18 cellular contexts compared by ENCODE assay signal in the genomic region with DNA sequence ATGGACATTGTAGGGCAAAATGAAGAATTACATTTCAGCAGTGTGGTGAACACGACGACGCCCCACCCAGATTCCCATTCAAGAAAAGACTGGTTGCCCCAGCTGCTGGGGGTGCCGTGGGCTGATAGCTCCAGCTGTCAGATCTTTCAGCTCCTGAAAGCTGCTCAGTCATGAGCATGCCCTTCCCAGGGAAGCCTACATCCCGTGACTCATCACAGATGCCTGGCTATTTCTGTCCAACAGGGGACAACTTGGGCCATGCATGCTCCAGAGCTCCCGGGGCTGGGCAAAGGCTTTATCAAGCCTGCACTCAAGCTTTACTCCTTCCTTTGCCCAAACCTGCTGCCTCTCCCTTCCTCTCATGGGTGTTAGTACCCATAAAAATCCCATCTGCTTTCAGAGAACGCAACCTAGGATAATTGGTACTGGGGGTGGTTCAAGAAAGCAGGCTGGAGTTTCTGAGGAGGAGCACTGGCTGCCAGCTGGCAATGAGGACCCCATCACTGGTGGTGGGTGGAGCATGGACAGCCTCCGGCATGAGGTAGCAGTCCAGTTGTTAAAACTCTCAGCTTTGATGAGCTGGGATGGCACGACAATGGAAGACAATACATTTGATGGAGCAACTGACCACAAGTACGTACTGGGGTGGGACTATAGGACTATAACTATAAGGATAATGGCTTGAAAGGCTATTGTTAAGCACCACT. TPM values are rescaled to one million over a fixed set of nuclear protein-coding genes. Genes with fewer than 3 reads are reported as not detected.
DNase-seq lines count a peak whose midpoint lies in the region; TF ChIP-seq lines count a peak whose summit lies in the region.
"Had no signal": no experiment of that assay in that cellular context is flagged by ENCODE, and none has a peak within 500 bp of the region (broad histone marks: within the 10 kb centered on the region; RNA-seq: fewer than 3 reads in every experiment).

No MANE protein-coding gene starts in this region.

- H3K27me3 Mint-ChIP-seq in MCF 10A (ENCODE audit: insufficient read depth, unreplicated experiment), result peaks cover 23% of the 10 kb centered on the region

- H3K27me3 ChIP-seq in breast epithelium, result no peaks in the 10 kb centered on the region
- H3K27me3 ChIP-seq in WERI-Rb-1 (ENCODE audit: insufficient read depth, low read depth, severe bottlenecking), result no peaks in the 10 kb centered on the region
- H3K27me3 ChIP-seq in right atrium auricular region, result no peaks in the 10 kb centered on the region
- H3K27me3 ChIP-seq: neural progenitor cell, upper lobe of left lung had no signal

- DNase-seq in MCF 10A (ENCODE audit: unreplicated experiment), result peak; percentile 51
- no peak for DNase-seq in breast epithelium (ENCODE audit: low spot score in 2 of 2)
- peak; percentile 19 for DNase-seq in WERI-Rb-1
- DNase-seq in right atrium auricular region (ENCODE audit: low spot score), result no peak
- DNase-seq in coronary artery (ENCODE audit: low spot score), result no peak
- DNase-seq in iPS-NIHi7 (ENCODE audit: extremely low spot score), result no peak
- no peak for DNase-seq in NCI-H2081 treated with DMSO at 0.1 percent for 48 hours (lab: John Stamatoyannopoulos, UW)
- DNase-seq in activated CD4-positive, alpha-beta T cell treated with anti-CD3 and anti-CD28 coated beads, Interleukin-2, amount 50 U/mL, for 4 hours, result no peak
- DNase-seq: activated CD4-positive, alpha-beta T cell treated with anti-CD3 and anti-CD28 coated beads, Interleukin-2, amount 50 U/mL, for 48 hours; amniotic stem cell; Caco-2; NCI-H1417; stimulated activated naive B cell treated with anti-CD40 and anti-IgM and Interleukin-4, amounts not matched to agents 10 μg/mL and 1 μg/mL and 100 μg/mL, for 72 hours; upper lobe of left lung had no signal

- no peak overlapping the region for H3K4me3 Mint-ChIP-seq in MCF 10A (ENCODE audit: unreplicated experiment)
- H3K4me3 Mint-ChIP-seq: activated T-helper 1 cell treated with anti-CD3 and anti-CD28 coated beads, Interleukin-12 subunit alpha, Interleukin-12 subunit beta, Interleukin-2, Interleukin-4 antibody, amounts not matched to agents 30 ng/mL and 10 ng/mL and 1 ng/mL, durations not matched to agents 14 hours and 24 hours and 36 hours; GM23338; neural progenitor cell; stimulated activated naive B cell treated with anti-CD40 and anti-IgM and Interleukin-4, amounts not matched to agents 10 μg/mL and 1 μg/mL and 100 μg/mL, for 72 hours; T-helper 2 cell treated with Interferon-gamma antibody and Interleukin-4, amounts not matched to agents 5 μg/mL and 100 μg/mL, for 36 hours had no signal

- BruUV-seq in MCF 10A (replicated peaks; lab: Mats Ljungman, UMichigan), result no TSS peak

- intact Hi-C loops in MCF 10A (cut with micrococcal nuclease), result no loop called here
- intact Hi-C loops in breast epithelium (cut with DNase I; ENCODE audit: low total_unique reads), result no loop called here

- POLR2A ChIA-PET in MCF 10A (lab: Yijun Ruan, JAX), result interaction anchor here (0.8 to 1.0 kb wide), 2 partner anchors 8 to 13 kb away, joined by 3 to 5 read pairs; no protein-coding TSS in a partner anchor

- H3K4me3 ChIP-seq in breast epithelium, result no peak overlapping the region
- H3K4me3 ChIP-seq in WERI-Rb-1 (ENCODE audit: low read depth, low read length), result no peak overlapping the region
- H3K4me3 ChIP-seq in right atrium auricular region, result no peak overlapping the region
- no peak overlapping the region for H3K4me3 ChIP-seq in coronary artery
- H3K4me3 ChIP-seq: GM23338, neural progenitor cell, upper lobe of left lung had no signal

- H3K4me1 ChIP-seq in breast epithelium (no peaks in the 10 kb centered on the region), right atrium auricular region (peaks cover 0 to 3% of the 10 kb centered on the region in 2 donors)
- H3K4me1 ChIP-seq: Caco-2, upper lobe of left lung had no signal

- H3K36me3 ChIP-seq in breast epithelium (no peaks in the 10 kb centered on the region), WERI-Rb-1 (no peaks in the 10 kb centered on the region), right atrium auricular region (no peaks in the 10 kb centered on the region)
- H3K36me3 ChIP-seq: neural progenitor cell, upper lobe of left lung had no signal

- peaks cover 19% of the 10 kb centered on the region for H3K4me1 Mint-ChIP-seq in MCF 10A (ENCODE audit: insufficient read depth, unreplicated experiment)
- H3K4me1 Mint-ChIP-seq: GM23338; stimulated activated naive B cell treated with anti-CD40 and anti-IgM and Interleukin-4, amounts not matched to agents 10 μg/mL and 1 μg/mL and 100 μg/mL, for 72 hours had no signal

- no peaks in the 10 kb centered on the region for H3K36me3 Mint-ChIP-seq in MCF 10A (ENCODE audit: insufficient read depth, unreplicated experiment)
- H3K36me3 Mint-ChIP-seq: neural progenitor cell; stimulated activated naive B cell treated with anti-CD40 and anti-IgM and Interleukin-4, amounts not matched to agents 10 μg/mL and 1 μg/mL and 100 μg/mL, for 72 hours had no signal

- TF ChIP-seq CTCF in MCF 10A (IDR thresholded peaks at IDR 0.05; ENCODE audit: unreplicated experiment) (no peak), breast epithelium (IDR thresholded peaks at IDR 0.05) (no peak), WERI-Rb-1 (IDR thresholded peaks at IDR 0.05; ENCODE audit: low read depth, low read length) (no peak), right atrium auricular region (IDR thresholded peaks at IDR 0.05) (no peak), coronary artery (IDR thresholded peaks at IDR 0.05) (no peak)

- H3K27ac ChIP-seq in breast epithelium (no peak overlapping the region), WERI-Rb-1 (no peak overlapping the region), right atrium auricular region (peak overlapping the region; percentile 35 to 55), coronary artery (no peak overlapping the region)
- H3K27ac ChIP-seq: neural progenitor cell, upper lobe of left lung had no signal

- no peak for TF ChIP-seq POLR2A in breast epithelium (IDR thresholded peaks at IDR 0.05)

- no peak overlapping the region for H3K27ac Mint-ChIP-seq in MCF 10A (ENCODE audit: low read depth, unreplicated experiment)
- H3K27ac Mint-ChIP-seq: activated T-helper 1 cell treated with anti-CD3 and anti-CD28 coated beads, Interleukin-12 subunit alpha, Interleukin-12 subunit beta, Interleukin-2, Interleukin-4 antibody, amounts not matched to agents 30 ng/mL and 10 ng/mL and 1 ng/mL, durations not matched to agents 14 hours and 24 hours and 36 hours; GM23338; neural progenitor cell; stimulated activated naive B cell treated with anti-CD40 and anti-IgM and Interleukin-4, amounts not matched to agents 10 μg/mL and 1 μg/mL and 100 μg/mL, for 72 hours; T-helper 2 cell treated with Interferon-gamma antibody and Interleukin-4, amounts not matched to agents 5 μg/mL and 100 μg/mL, for 36 hours had no signal

- peaks cover 10% of the 10 kb centered on the region for H3K9me3 Mint-ChIP-seq in MCF 10A (ENCODE audit: unreplicated experiment)
- H3K9me3 Mint-ChIP-seq: activated T-helper 1 cell treated with anti-CD3 and anti-CD28 coated beads, Interleukin-12 subunit alpha, Interleukin-12 subunit beta, Interleukin-2, Interleukin-4 antibody, amounts not matched to agents 30 ng/mL and 10 ng/mL and 1 ng/mL, durations not matched to agents 14 hours and 24 hours and 36 hours; T-helper 2 cell treated with Interferon-gamma antibody and Interleukin-4, amounts not matched to agents 5 μg/mL and 100 μg/mL, for 36 hours had no signal

- CTCF ChIA-PET in MCF 10A (lab: Yijun Ruan, JAX), result no interaction called here

- H3K9me3 ChIP-seq in breast epithelium, result peaks cover 0 to 4% of the 10 kb centered on the region in 2 donors
- no peaks in the 10 kb centered on the region for H3K9me3 ChIP-seq in WERI-Rb-1 (ENCODE audit: severe bottlenecking)
- no peaks in the 10 kb centered on the region for H3K9me3 ChIP-seq in right atrium auricular region
- H3K9me3 ChIP-seq: Caco-2, upper lobe of left lung had no signal

RNA-seq across cellular contexts. Expression of a gene that starts 16.4 kb away (rescaled TPM):
- total RNA-seq in MCF 10A (2022), result not detected in 2 replicates
- total RNA-seq in breast epithelium, result under 1 TPM in 2 of 3 donors, not detected in 1; 0.59 to 0.66 TPM
- total RNA-seq in right atrium auricular region, result under 1 TPM; 0.35 to 0.37 TPM
- total RNA-seq: activated T-helper 1 cell treated with anti-CD3 and anti-CD28 coated beads, Interleukin-12 subunit alpha, Interleukin-12 subunit beta, Interleukin-2, Interleukin-4 antibody, amounts not matched to agents 30 ng/mL and 10 ng/mL and 1 ng/mL, durations not matched to agents 14 hours and 24 hours and 36 hours; Caco-2 had no signal

Comparison
In these comparisons a context has a peak if more than half of its experiments do, and no peak if none do; other contexts are left out.
1. DNase-seq: peak in MCF 10A (single experiment) and WERI-Rb-1 (single experiment); none in breast epithelium (0 of 2), right atrium auricular region (single experiment), coronary artery (single experiment), iPS-NIHi7 (single experiment), NCI-H2081 treated with DMSO at 0.1 percent for 48 hours (single experiment) and activated CD4-positive, alpha-beta T cell treated with anti-CD3 and anti-CD28 coated beads, Interleukin-2, amount 50 U/mL, for 4 hours (0 of 2).
2. H3K27ac ChIP-seq: peak in right atrium auricular region (2 of 2); none in breast epithelium (0 of 2), WERI-Rb-1 (single experiment) and coronary artery (0 of 2).